Comparison of ENCODE assay signal across 1 cellular context in the genomic region with DNA sequence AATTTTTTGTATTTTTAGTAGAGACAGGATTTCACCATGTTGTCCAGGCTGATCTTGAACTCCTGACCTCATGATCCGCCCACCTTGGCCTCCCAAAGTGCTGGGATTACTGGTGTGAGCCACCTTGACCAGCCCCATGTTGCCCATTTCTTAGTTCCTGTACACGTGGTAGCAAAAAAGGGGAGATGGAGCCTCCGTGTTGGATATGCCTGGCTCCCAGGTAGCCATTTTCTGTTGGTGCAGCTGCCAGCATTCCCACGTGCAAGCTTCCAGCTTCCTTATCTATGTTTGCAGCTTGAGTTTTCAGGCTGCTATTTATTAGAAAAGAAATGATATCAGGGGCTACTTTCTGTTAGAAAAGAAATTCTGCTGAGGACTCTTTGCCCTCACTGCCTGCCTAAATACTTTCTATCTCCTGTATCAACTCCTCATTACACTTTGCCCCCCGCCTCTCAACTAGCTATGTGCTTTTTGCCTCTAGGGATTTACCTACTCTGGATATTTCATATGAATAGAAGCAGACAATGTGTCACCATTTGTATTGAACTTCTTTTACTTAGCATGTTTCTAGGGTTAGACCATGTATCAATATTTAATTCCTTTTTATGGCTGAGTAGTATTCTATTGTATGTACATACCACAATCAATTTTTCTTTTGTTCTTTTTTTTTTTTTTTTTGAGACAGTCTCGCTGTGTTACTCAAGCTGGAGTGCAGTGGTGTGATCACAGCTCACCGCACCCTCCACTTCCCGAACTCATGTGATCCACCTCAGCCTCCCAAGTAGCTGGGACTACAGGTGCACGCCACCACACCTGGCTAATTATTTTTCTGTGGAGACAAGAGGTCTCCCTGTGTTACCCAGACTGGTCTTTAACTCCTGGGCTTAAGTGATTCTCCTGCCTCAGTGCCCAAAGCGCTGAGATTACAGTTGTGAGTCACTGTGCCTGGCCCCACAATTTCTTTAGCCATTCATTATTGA.
TF ChIP-seq lines count a peak whose summit lies in the region.

No MANE protein-coding gene starts in this region.

TF ChIP-seq in K562, 482 proteins besides CTCF, POLR2A, EP300 and RAD21 (continued from another document and continues in another):
- TF ChIP-seq, protein P1, sequence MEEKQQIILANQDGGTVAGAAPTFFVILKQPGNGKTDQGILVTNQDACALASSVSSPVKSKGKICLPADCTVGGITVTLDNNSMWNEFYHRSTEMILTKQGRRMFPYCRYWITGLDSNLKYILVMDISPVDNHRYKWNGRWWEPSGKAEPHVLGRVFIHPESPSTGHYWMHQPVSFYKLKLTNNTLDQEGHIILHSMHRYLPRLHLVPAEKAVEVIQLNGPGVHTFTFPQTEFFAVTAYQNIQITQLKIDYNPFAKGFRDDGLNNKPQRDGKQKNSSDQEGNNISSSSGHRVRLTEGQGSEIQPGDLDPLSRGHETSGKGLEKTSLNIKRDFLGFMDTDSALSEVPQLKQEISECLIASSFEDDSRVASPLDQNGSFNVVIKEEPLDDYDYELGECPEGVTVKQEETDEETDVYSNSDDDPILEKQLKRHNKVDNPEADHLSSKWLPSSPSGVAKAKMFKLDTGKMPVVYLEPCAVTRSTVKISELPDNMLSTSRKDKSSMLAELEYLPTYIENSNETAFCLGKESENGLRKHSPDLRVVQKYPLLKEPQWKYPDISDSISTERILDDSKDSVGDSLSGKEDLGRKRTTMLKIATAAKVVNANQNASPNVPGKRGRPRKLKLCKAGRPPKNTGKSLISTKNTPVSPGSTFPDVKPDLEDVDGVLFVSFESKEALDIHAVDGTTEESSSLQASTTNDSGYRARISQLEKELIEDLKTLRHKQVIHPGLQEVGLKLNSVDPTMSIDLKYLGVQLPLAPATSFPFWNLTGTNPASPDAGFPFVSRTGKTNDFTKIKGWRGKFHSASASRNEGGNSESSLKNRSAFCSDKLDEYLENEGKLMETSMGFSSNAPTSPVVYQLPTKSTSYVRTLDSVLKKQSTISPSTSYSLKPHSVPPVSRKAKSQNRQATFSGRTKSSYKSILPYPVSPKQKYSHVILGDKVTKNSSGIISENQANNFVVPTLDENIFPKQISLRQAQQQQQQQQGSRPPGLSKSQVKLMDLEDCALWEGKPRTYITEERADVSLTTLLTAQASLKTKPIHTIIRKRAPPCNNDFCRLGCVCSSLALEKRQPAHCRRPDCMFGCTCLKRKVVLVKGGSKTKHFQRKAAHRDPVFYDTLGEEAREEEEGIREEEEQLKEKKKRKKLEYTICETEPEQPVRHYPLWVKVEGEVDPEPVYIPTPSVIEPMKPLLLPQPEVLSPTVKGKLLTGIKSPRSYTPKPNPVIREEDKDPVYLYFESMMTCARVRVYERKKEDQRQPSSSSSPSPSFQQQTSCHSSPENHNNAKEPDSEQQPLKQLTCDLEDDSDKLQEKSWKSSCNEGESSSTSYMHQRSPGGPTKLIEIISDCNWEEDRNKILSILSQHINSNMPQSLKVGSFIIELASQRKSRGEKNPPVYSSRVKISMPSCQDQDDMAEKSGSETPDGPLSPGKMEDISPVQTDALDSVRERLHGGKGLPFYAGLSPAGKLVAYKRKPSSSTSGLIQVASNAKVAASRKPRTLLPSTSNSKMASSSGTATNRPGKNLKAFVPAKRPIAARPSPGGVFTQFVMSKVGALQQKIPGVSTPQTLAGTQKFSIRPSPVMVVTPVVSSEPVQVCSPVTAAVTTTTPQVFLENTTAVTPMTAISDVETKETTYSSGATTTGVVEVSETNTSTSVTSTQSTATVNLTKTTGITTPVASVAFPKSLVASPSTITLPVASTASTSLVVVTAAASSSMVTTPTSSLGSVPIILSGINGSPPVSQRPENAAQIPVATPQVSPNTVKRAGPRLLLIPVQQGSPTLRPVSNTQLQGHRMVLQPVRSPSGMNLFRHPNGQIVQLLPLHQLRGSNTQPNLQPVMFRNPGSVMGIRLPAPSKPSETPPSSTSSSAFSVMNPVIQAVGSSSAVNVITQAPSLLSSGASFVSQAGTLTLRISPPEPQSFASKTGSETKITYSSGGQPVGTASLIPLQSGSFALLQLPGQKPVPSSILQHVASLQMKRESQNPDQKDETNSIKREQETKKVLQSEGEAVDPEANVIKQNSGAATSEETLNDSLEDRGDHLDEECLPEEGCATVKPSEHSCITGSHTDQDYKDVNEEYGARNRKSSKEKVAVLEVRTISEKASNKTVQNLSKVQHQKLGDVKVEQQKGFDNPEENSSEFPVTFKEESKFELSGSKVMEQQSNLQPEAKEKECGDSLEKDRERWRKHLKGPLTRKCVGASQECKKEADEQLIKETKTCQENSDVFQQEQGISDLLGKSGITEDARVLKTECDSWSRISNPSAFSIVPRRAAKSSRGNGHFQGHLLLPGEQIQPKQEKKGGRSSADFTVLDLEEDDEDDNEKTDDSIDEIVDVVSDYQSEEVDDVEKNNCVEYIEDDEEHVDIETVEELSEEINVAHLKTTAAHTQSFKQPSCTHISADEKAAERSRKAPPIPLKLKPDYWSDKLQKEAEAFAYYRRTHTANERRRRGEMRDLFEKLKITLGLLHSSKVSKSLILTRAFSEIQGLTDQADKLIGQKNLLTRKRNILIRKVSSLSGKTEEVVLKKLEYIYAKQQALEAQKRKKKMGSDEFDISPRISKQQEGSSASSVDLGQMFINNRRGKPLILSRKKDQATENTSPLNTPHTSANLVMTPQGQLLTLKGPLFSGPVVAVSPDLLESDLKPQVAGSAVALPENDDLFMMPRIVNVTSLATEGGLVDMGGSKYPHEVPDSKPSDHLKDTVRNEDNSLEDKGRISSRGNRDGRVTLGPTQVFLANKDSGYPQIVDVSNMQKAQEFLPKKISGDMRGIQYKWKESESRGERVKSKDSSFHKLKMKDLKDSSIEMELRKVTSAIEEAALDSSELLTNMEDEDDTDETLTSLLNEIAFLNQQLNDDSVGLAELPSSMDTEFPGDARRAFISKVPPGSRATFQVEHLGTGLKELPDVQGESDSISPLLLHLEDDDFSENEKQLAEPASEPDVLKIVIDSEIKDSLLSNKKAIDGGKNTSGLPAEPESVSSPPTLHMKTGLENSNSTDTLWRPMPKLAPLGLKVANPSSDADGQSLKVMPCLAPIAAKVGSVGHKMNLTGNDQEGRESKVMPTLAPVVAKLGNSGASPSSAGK (IDR thresholded peaks at IDR 0.05) = peak; percentile 63; the same call in 1 of the 2 replicates
- no peak for TF ChIP-seq PURB (CRISPR knock-in tag; IDR thresholded peaks at IDR 0.05; ENCODE audit: low read depth)
- TF ChIP-seq ATF7 (IDR thresholded peaks at IDR 0.05) = 0 out of 2 replicates have a peak, but pooled peaks have one; percentile 26
- peak; percentile 29 to 86 (median 45) for TF ChIP-seq YY1 (IDR thresholded peaks at IDR 0.05; ENCODE audit: borderline replicate concordance in 1 of 3, control insufficient read depth in 1 of 3, extremely low read depth in 1 of 3, insufficient read depth in 3 of 3, insufficient read length in 1 of 3, insufficient replicate concordance in 2 of 3, low read depth in 1 of 3, low read length in 2 of 3)
- TF ChIP-seq, protein P2, sequence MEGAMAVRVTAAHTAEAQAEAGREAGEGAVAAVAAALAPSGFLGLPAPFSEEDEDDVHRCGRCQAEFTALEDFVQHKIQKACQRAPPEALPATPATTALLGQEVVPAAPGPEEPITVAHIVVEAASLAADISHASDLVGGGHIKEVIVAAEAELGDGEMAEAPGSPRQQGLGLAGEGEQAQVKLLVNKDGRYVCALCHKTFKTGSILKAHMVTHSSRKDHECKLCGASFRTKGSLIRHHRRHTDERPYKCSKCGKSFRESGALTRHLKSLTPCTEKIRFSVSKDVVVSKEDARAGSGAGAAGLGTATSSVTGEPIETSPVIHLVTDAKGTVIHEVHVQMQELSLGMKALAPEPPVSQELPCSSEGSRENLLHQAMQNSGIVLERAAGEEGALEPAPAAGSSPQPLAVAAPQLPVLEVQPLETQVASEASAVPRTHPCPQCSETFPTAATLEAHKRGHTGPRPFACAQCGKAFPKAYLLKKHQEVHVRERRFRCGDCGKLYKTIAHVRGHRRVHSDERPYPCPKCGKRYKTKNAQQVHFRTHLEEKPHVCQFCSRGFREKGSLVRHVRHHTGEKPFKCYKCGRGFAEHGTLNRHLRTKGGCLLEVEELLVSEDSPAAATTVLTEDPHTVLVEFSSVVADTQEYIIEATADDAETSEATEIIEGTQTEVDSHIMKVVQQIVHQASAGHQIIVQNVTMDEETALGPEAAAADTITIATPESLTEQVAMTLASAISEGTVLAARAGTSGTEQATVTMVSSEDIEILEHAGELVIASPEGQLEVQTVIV (CRISPR knock-in tag; IDR thresholded peaks at IDR 0.05; ENCODE audit: borderline replicate concordance) = no peak
- peak; percentile 65 for TF ChIP-seq DMBX1 (CRISPR knock-in tag; IDR thresholded peaks at IDR 0.05; ENCODE audit: borderline replicate concordance)
- TF ChIP-seq HDAC2 (IDR thresholded peaks at IDR 0.05) = peak; percentile 58; the same call in 1 of the 2 replicates
- TF ChIP-seq, protein P3, sequence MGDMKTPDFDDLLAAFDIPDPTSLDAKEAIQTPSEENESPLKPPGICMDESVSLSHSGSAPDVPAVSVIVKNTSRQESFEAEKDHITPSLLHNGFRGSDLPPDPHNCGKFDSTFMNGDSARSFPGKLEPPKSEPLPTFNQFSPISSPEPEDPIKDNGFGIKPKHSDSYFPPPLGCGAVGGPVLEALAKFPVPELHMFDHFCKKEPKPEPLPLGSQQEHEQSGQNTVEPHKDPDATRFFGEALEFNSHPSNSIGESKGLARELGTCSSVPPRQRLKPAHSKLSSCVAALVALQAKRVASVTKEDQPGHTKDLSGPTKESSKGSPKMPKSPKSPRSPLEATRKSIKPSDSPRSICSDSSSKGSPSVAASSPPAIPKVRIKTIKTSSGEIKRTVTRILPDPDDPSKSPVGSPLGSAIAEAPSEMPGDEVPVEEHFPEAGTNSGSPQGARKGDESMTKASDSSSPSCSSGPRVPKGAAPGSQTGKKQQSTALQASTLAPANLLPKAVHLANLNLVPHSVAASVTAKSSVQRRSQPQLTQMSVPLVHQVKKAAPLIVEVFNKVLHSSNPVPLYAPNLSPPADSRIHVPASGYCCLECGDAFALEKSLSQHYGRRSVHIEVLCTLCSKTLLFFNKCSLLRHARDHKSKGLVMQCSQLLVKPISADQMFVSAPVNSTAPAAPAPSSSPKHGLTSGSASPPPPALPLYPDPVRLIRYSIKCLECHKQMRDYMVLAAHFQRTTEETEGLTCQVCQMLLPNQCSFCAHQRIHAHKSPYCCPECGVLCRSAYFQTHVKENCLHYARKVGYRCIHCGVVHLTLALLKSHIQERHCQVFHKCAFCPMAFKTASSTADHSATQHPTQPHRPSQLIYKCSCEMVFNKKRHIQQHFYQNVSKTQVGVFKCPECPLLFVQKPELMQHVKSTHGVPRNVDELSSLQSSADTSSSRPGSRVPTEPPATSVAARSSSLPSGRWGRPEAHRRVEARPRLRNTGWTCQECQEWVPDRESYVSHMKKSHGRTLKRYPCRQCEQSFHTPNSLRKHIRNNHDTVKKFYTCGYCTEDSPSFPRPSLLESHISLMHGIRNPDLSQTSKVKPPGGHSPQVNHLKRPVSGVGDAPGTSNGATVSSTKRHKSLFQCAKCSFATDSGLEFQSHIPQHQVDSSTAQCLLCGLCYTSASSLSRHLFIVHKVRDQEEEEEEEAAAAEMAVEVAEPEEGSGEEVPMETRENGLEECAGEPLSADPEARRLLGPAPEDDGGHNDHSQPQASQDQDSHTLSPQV (IDR thresholded peaks at IDR 0.05) = peak; percentile 91
- TF ChIP-seq, protein P4, sequence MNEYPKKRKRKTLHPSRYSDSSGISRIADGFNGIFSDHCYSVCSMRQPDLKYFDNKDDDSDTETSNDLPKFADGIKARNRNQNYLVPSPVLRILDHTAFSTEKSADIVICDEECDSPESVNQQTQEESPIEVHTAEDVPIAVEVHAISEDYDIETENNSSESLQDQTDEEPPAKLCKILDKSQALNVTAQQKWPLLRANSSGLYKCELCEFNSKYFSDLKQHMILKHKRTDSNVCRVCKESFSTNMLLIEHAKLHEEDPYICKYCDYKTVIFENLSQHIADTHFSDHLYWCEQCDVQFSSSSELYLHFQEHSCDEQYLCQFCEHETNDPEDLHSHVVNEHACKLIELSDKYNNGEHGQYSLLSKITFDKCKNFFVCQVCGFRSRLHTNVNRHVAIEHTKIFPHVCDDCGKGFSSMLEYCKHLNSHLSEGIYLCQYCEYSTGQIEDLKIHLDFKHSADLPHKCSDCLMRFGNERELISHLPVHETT (CRISPR knock-in tag; conservative IDR thresholded peaks at IDR 0.05 in 1 of 2, IDR thresholded peaks at IDR 0.05 in 1 of 2) = peak in 1 of 2 experiments; percentile 57; a peak in 1 of 4 replicates
- TF ChIP-seq NCOR1 (IDR thresholded peaks at IDR 0.05) = peak; percentile 76
- TF ChIP-seq, protein P5, sequence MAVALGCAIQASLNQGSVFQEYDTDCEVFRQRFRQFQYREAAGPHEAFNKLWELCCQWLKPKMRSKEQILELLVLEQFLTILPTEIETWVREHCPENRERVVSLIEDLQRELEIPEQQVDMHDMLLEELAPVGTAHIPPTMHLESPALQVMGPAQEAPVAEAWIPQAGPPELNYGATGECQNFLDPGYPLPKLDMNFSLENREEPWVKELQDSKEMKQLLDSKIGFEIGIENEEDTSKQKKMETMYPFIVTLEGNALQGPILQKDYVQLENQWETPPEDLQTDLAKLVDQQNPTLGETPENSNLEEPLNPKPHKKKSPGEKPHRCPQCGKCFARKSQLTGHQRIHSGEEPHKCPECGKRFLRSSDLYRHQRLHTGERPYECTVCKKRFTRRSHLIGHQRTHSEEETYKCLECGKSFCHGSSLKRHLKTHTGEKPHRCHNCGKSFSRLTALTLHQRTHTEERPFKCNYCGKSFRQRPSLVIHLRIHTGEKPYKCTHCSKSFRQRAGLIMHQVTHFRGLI (CRISPR knock-in tag; IDR thresholded peaks at IDR 0.05) = no peak
- TF ChIP-seq ZNF384 (IDR thresholded peaks at IDR 0.05; ENCODE audit: low read depth, low read length) = no peak
- TF ChIP-seq ZNF589 (CRISPR knock-in tag; IDR thresholded peaks at IDR 0.05; ENCODE audit: low read depth) = peak; percentile 63; the same call in 1 of the 2 replicates
- no peak for TF ChIP-seq ZNF408 (CRISPR knock-in tag; IDR thresholded peaks at IDR 0.05; ENCODE audit: low read depth)
- peak; percentile 89 for TF ChIP-seq ARID1B (IDR thresholded peaks at IDR 0.05)
- TF ChIP-seq, protein P6, sequence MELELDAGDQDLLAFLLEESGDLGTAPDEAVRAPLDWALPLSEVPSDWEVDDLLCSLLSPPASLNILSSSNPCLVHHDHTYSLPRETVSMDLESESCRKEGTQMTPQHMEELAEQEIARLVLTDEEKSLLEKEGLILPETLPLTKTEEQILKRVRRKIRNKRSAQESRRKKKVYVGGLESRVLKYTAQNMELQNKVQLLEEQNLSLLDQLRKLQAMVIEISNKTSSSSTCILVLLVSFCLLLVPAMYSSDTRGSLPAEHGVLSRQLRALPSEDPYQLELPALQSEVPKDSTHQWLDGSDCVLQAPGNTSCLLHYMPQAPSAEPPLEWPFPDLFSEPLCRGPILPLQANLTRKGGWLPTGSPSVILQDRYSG (tag; conservative IDR thresholded peaks at IDR 0.05; ENCODE audit: low read depth) = peak; percentile 82
- 0 out of 2 replicates have a peak, but pooled peaks have one; percentile 32 for TF ChIP-seq BCL6 (CRISPR knock-in tag; IDR thresholded peaks at IDR 0.05)
- TF ChIP-seq SMARCA4 (IDR thresholded peaks at IDR 0.05) = peak; percentile 56; the same call in 1 of the 2 replicates
- TF ChIP-seq SMARCE1 (IDR thresholded peaks at IDR 0.05) = peak; percentile 42; the same call in 1 of the 2 replicates
- TF ChIP-seq TRIM24 (IDR thresholded peaks at IDR 0.05) = peak in 1 of 2 experiments; percentile 63; a peak in 2 of 4 replicates
- TF ChIP-seq CXXC5 (CRISPR knock-in tag; IDR thresholded peaks at IDR 0.05) = peak; percentile 56
- TF ChIP-seq, protein P7, sequence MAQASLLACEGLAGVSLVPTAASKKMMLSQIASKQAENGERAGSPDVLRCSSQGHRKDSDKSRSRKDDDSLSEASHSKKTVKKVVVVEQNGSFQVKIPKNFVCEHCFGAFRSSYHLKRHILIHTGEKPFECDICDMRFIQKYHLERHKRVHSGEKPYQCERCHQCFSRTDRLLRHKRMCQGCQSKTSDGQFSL (CRISPR knock-in tag; IDR thresholded peaks at IDR 0.05) = no peak
- TF ChIP-seq, protein P7 (tag; IDR thresholded peaks at IDR 0.05) = peak in 1 of 2 experiments; percentile 68; a peak in 1 of 4 replicates
- TF ChIP-seq EP400 (IDR thresholded peaks at IDR 0.05) = peak; percentile 58
- no peak for TF ChIP-seq RBM22 (IDR thresholded peaks at IDR 0.05; ENCODE audit: low read depth, low read length, poor library complexity, severe bottlenecking)
